In the genomic region with DNA sequence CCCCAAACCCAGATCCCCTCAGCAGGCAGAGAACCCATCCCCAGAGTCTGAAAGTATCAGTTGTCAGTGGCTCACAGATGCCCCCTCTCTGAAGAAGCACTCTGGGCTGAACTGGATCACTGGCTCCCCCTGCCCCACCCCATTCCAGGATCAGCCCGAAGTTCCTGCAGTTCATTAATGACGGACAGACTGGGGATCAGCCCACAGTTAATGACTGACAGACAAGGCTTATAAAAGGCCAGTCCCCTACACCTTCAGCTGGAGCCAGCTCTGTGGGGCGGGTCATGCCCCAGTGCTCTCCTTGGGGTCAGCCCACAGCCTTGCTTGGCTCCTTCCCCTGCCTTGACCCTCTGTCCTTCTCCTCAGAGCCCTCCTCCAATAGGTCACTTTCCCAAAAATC, we compare ENCODE assay signal across 37 cellular contexts. TPM values are rescaled to one million over a fixed set of nuclear protein-coding genes. Genes with fewer than 3 reads are reported as not detected.
"Had no signal": no experiment of that assay in that cellular context is flagged by ENCODE, and none has a peak within 500 bp of the region (broad histone marks: within the 10 kb centered on the region; RNA-seq: fewer than 3 reads in every experiment).

No MANE protein-coding gene starts in this region.

- H3K4me1 Mint-ChIP-seq: activated B cell treated with CpG ODN at 0.5 μM for 24 hours, IgD-negative memory B cell had no signal

- ATAC-seq: activated naive CD4-positive, alpha-beta T cell treated with anti-CD3 and anti-CD28 coated beads, Interleukin-2, amount 50 U/mL, for 72 hours; activated T-cell treated with anti-CD3 and anti-CD28 coated beads, Interleukin-2, amount 50 U/mL, for 4 hours; body of pancreas; PC-3 had no signal

- H3K36me3 ChIP-seq: adrenal gland, breast epithelium, Peyer's patch, SJCRH30 had no signal

- H3K36me3 Mint-ChIP-seq: IgD-negative memory B cell had no signal

- H3K27ac Mint-ChIP-seq: activated B cell treated with CpG ODN at 0.5 μM for 24 hours; activated CD4-positive, alpha-beta memory T cell treated with anti-CD3 and anti-CD28 coated beads for 36 hours; activated naive CD4-positive, alpha-beta T cell treated with anti-CD3 and anti-CD28 coated beads for 36 hours; activated naive CD4-positive, alpha-beta T cell treated with anti-CD3 and anti-CD28 coated beads, Interleukin-2, amount 50 U/mL, for 72 hours; activated T-helper 1 cell treated with anti-CD3 and anti-CD28 coated beads, Interleukin-12 subunit alpha, Interleukin-12 subunit beta, Interleukin-2, Interleukin-4 antibody, amounts not matched to agents 30 ng/mL and 10 ng/mL and 1 ng/mL, durations not matched to agents 14 hours and 24 hours and 36 hours had no signal

- H3K4me1 ChIP-seq: adrenal gland, body of pancreas, breast epithelium, Peyer's patch, SJCRH30 had no signal

- H3K27ac ChIP-seq: adrenal gland, body of pancreas, breast epithelium, Peyer's patch, RWPE1, SJCRH30, SK-N-MC had no signal

- DNase-seq: activated B cell treated with CpG ODN at 0.5 μM for 24 hours; activated CD4-positive, alpha-beta memory T cell treated with anti-CD3 and anti-CD28 coated beads for 36 hours; activated CD4-positive, alpha-beta T cell treated with anti-CD3 and anti-CD28 coated beads for 4 hours; activated CD4-positive, alpha-beta T cell treated with anti-CD3 and anti-CD28 coated beads, Interleukin-2, amount 50 U/mL, for 1 hour; activated CD4-positive, CD25-positive, alpha-beta regulatory T cell treated with anti-CD3 and anti-CD28 coated beads, Interleukin-2, amount 50 U/mL, for 72 hours; activated CD8-positive, alpha-beta memory T cell treated with anti-CD3 and anti-CD28 coated beads, Interleukin-2, amount 50 U/mL, for 4 hours; activated gamma-delta T cell treated with Interleukin-2 at 50 U/mL for 16 hours; activated naive CD4-positive, alpha-beta T cell treated with anti-CD3 and anti-CD28 coated beads for 36 hours; activated T-cell treated with anti-CD3 and anti-CD28 coated beads for 4 hours; activated T-cell treated with anti-CD3 and anti-CD28 coated beads, Interleukin-2, amount 50 U/mL, for 4 hours; adrenal gland; body of pancreas; Karpas-422; KBM-7; NCI-H1105; NCI-H1417 treated with DMSO at 0.1 percent for 48 hours; NCI-H187 treated with DMSO at 0.1 percent for 48 hours; NCI-H2081; NCI-H2171 treated with DMSO at 0.1 percent for 48 hours; NCI-H2227 treated with DMSO at 0.1 percent for 48 hours; NCI-H446; NCI-H510A treated with DMSO at 0.1 percent for 48 hours; NCI-H526 treated with DMSO at 0.1 percent for 48 hours; NCI-H774; PC-3; Peyer's patch; SHP77; SJCRH30 had no signal

- H3K27me3 ChIP-seq: adrenal gland, body of pancreas, breast epithelium, Peyer's patch, SJCRH30 had no signal

- H3K4me3 ChIP-seq: adrenal gland, body of pancreas, breast epithelium, Peyer's patch, SJCRH30, SK-N-MC had no signal

- H3K4me3 Mint-ChIP-seq: activated B cell treated with CpG ODN at 0.5 μM for 24 hours; activated CD4-positive, alpha-beta memory T cell treated with anti-CD3 and anti-CD28 coated beads for 36 hours; activated naive CD4-positive, alpha-beta T cell treated with anti-CD3 and anti-CD28 coated beads for 36 hours; activated T-cell treated with anti-CD3 and anti-CD28 coated beads, Interleukin-2, amount 50 U/mL, for 4 hours; activated T-helper 1 cell treated with anti-CD3 and anti-CD28 coated beads, Interleukin-12 subunit alpha, Interleukin-12 subunit beta, Interleukin-2, Interleukin-4 antibody, amounts not matched to agents 30 ng/mL and 10 ng/mL and 1 ng/mL, durations not matched to agents 14 hours and 24 hours and 36 hours; IgD-negative memory B cell had no signal

- H3K27me3 Mint-ChIP-seq: activated CD4-positive, alpha-beta memory T cell treated with anti-CD3 and anti-CD28 coated beads for 36 hours had no signal

RNA-seq across cellular contexts. Expression of gene KIAA1755, which starts 21.7 kb away (rescaled TPM):
- total RNA-seq: activated B cell treated with CpG ODN at 0.5 μM for 24 hours; activated CD4-positive, alpha-beta memory T cell treated with anti-CD3 and anti-CD28 coated beads for 36 hours; activated naive CD4-positive, alpha-beta T cell treated with anti-CD3 and anti-CD28 coated beads for 36 hours; activated naive CD4-positive, alpha-beta T cell treated with anti-CD3 and anti-CD28 coated beads, Interleukin-2, amount 50 U/mL, for 72 hours; activated T-cell treated with anti-CD3 and anti-CD28 coated beads, Interleukin-2, amount 50 U/mL, for 4 hours; activated T-helper 1 cell treated with anti-CD3 and anti-CD28 coated beads, Interleukin-12 subunit alpha, Interleukin-12 subunit beta, Interleukin-2, Interleukin-4 antibody, amounts not matched to agents 30 ng/mL and 10 ng/mL and 1 ng/mL, durations not matched to agents 14 hours and 24 hours and 36 hours; MCF 10A; T-helper 1 cell treated with Interleukin-12 subunit alpha and Interleukin-12 subunit beta and Interleukin-4 antibody, amounts not matched to agents 30 ng/mL and 1 ng/mL, for 36 hours; T-helper 2 cell treated with Interferon-gamma antibody and Interleukin-4, amounts not matched to agents 100 ng/mL and 5 ng/mL, for 36 hours had no signal
- polyA plus RNA-seq: IgD-negative memory B cell had no signal
